ENCODE assay signal across 19 cellular contexts in the genomic region with DNA sequence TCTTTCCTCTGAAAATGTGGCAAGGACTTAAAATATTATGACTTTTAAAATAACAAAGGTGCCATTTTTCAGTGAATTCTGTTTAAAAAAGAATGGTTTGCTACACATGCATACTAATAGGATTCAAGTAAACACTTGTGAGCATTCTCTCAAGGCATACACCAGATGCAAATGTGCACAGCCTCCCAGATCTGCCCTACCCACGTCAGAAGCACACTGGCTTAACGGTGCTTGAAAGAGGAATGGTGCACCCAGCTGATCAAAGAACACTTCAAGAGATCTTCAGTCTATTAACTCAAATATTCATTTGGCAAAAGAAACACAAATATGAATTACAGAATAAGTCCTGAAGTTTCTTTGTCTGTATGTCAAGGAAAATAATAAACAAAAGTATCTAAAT. TPM values are rescaled to one million over a fixed set of nuclear protein-coding genes. Genes with fewer than 3 reads are reported as not detected.
"Had no signal": no experiment of that assay in that cellular context is flagged by ENCODE, and none has a peak within 500 bp of the region (broad histone marks: within the 10 kb centered on the region; RNA-seq: fewer than 3 reads in every experiment).

No MANE protein-coding gene starts in this region.

- H3K27ac ChIP-seq: brain microvascular endothelial cell, colonic mucosa, sigmoid colon, thoracic aorta, upper lobe of left lung had no signal

- H3K4me1 ChIP-seq: colonic mucosa, sigmoid colon, upper lobe of left lung had no signal

- H3K4me3 ChIP-seq: colonic mucosa, lung, sigmoid colon, thoracic aorta, upper lobe of left lung had no signal

- H3K9me3 ChIP-seq: colonic mucosa, sigmoid colon, thoracic aorta, upper lobe of left lung had no signal

- DNase-seq: activated CD4-positive, alpha-beta T cell treated with anti-CD3 and anti-CD28 coated beads, Interleukin-2, amount 10 ng/mL, durations not matched to agents 7 days and 5 days; activated CD8-positive, alpha-beta T cell treated with anti-CD3 and anti-CD28 coated beads, Interleukin-2, amount 10 ng/mL, durations not matched to agents 7 days and 5 days; activated naive CD4-positive, alpha-beta T cell treated with anti-CD3 and anti-CD28 coated beads for 36 hours; activated T-cell treated with anti-CD3 and anti-CD28 coated beads, Interleukin-2, amount 50 U/mL, for 24 hours; brain microvascular endothelial cell; central memory CD4-positive, alpha-beta T cell; colonic mucosa; hypothalamus; sigmoid colon; stimulated activated CD4-positive, alpha-beta T cell treated with anti-CD3 and anti-CD28 coated beads, Interleukin-4, amount 100 ng/mL, for 24 hours; upper lobe of left lung had no signal

- H3K27me3 ChIP-seq: brain microvascular endothelial cell, colonic mucosa, sigmoid colon, upper lobe of left lung had no signal

- ATAC-seq: activated CD4-positive, CD25-positive, alpha-beta regulatory T cell treated with anti-CD3 and anti-CD28 coated beads, Interleukin-2, amount 50 U/mL, for 24 hours; activated CD8-positive, alpha-beta T cell treated with anti-CD3 and anti-CD28 coated beads, Interleukin-2, amount 10 ng/mL, durations not matched to agents 7 days and 5 days; natural killer cell treated with Interleukin-12 subunit alpha and Interleukin-12 subunit beta and Interleukin-15 and Interleukin-18, amount 100 ng/mL, for 72 hours; stimulated activated effector memory CD8-positive, alpha-beta T cell treated with anti-CD3 and anti-CD28 coated beads, Interleukin-12 subunit alpha, Interleukin-12 subunit beta, amount 100 ng/mL, for 72 hours had no signal

- H3K36me3 ChIP-seq: brain microvascular endothelial cell, colonic mucosa, sigmoid colon, thoracic aorta, upper lobe of left lung had no signal

RNA-seq across cellular contexts. Expression of a gene that starts 15.8 kb away (rescaled TPM):
- total RNA-seq: activated CD4-positive, alpha-beta T cell treated with anti-CD3 and anti-CD28 coated beads, Interleukin-2, amount 10 ng/mL, durations not matched to agents 7 days and 5 days; activated CD8-positive, alpha-beta T cell treated with anti-CD3 and anti-CD28 coated beads, Interleukin-2, amount 10 ng/mL, durations not matched to agents 7 days and 5 days; activated naive CD4-positive, alpha-beta T cell treated with anti-CD3 and anti-CD28 coated beads for 36 hours; activated T-helper 2 cell treated with anti-CD3 and anti-CD28 coated beads, Interferon-gamma antibody, Interleukin-2, Interleukin-4, amounts not matched to agents 10 μg/mL and 5 μg/mL and 100 μg/mL, durations not matched to agents 14 hours and 24 hours and 36 hours; epithelial cell of proximal tubule; natural killer cell treated with Interleukin-12 subunit alpha and Interleukin-12 subunit beta and Interleukin-15 and Interleukin-18, amount 100 ng/mL, for 72 hours; renal cortical epithelial cell had no signal
